In genomic region chr3:7927015-7927414, GRCh38 we compare ENCODE assay signal across 7 cellular contexts.
"Had no signal": no experiment of that assay in that cellular context is flagged by ENCODE, and none has a peak within 500 bp of the region (broad histone marks: within the 10 kb centered on the region; RNA-seq: fewer than 3 reads in every experiment).

No MANE protein-coding gene starts in this region.

- ATAC-seq: GM23338 had no signal

- H3K27ac Mint-ChIP-seq: GM23338, H9 had no signal

- H3K9me3 Mint-ChIP-seq: GM23338, H9 had no signal

- H3K4me3 Mint-ChIP-seq: GM23338, H9 had no signal

- H3K4me3 ChIP-seq: GM23338 had no signal

- DNase-seq: H9, HCEC 1CT, IMR-90 had no signal

- FAIRE-seq: H1, H54, HTR-8/SVneo had no signal
